8 cellular contexts compared by ENCODE assay signal in genomic region chr11:126480410-126481302, GRCh38.
DNase-seq lines count a peak whose midpoint lies in the region; ATAC-seq, FAIRE-seq and TF ChIP-seq lines count a peak whose summit lies in the region.

No MANE protein-coding gene starts in this region.

- peaks cover 11% of the 10 kb centered on the region for H3K4me1 Mint-ChIP-seq in WTC11

- H3K27ac ChIP-seq in A673 (ENCODE audit: low read depth, low read length, poor library complexity, severe bottlenecking): peak overlapping the region; percentile 61
- H3K27ac ChIP-seq in kidney (ENCODE audit: low read depth in 2 of 2, low read length in 2 of 2): peak overlapping the region in 1 of 2 donors; percentile 2

- no peaks in the 10 kb centered on the region for H3K27me3 ChIP-seq in A673 (replicated peaks; ENCODE audit: insufficient read depth, low read depth, low read length, poor library complexity)

- H3K4me3 Mint-ChIP-seq in WTC11: peak overlapping the region; percentile 34; the same call in 1 of the 2 replicates

- H3K27me3 Mint-ChIP-seq in WTC11 (ENCODE audit: low read depth): no peaks in the 10 kb centered on the region

- H3K4me1 ChIP-seq in A673 (ENCODE audit: insufficient read depth, low read length, poor library complexity, severe bottlenecking) (peaks cover 19% of the 10 kb centered on the region), kidney (ENCODE audit: control insufficient read depth in 1 of 2, insufficient read depth in 1 of 2, low read depth in 1 of 2, low read length in 2 of 2) (peaks cover 0 to 6% of the 10 kb centered on the region in 2 donors)

- H3K9me3 ChIP-seq in A673 (ENCODE audit: low read depth, low read length, poor library complexity, severe bottlenecking) (no peaks in the 10 kb centered on the region), kidney (ENCODE audit: control insufficient read depth in 1 of 2, low read length in 2 of 2) (no peaks in the 10 kb centered on the region)

- H3K9me3 Mint-ChIP-seq in WTC11: no peaks in the 10 kb centered on the region

- H3K9ac ChIP-seq in kidney (ENCODE audit: low read length in 2 of 2): peak overlapping the region in 1 of 2 donors; percentile 11

- H3K36me3 ChIP-seq in A673 (ENCODE audit: insufficient read depth, low read length, poor library complexity, severe bottlenecking) (no peaks in the 10 kb centered on the region), kidney (ENCODE audit: control insufficient read depth in 1 of 2, insufficient read depth in 2 of 2, low read length in 2 of 2) (no peaks in the 10 kb centered on the region)

- intact Hi-C loops in A673 (cut with micrococcal nuclease; ENCODE audit: unreplicated experiment): loop anchor here (1.0 kb wide), 2 partner anchors 39 to 170 kb away; no protein-coding TSS in a partner anchor
- intact Hi-C loops in kidney (cut with DNase I): loop anchor here (5.0 kb wide), 1 partner anchor 168 kb away; no protein-coding TSS in a partner anchor

- H3K27ac Mint-ChIP-seq in WTC11: peak overlapping the region; percentile 81; the same call in 1 of the 2 replicates

- peak; percentile 94 for DNase-seq in A673 (ENCODE audit: low spot score)
- DNase-seq in NCI-H2227 (lab: John Stamatoyannopoulos, UW; ENCODE audit: unreplicated experiment): peak; percentile 87
- peak; percentile 77 for DNase-seq in WTC11 (ENCODE audit: low spot score)
- DNase-seq in central memory CD4-positive, alpha-beta T cell: peak; percentile 59
- peak; percentile 88 for DNase-seq in kidney
- peak; percentile 77 for DNase-seq in stimulated activated CD4-positive, alpha-beta T cell treated with anti-CD3 and anti-CD28 coated beads, Interleukin-15, amount 100 ng/mL, for 24 hours

- TF ChIP-seq CTCF in A673 (conservative IDR thresholded peaks at IDR 0.05; ENCODE audit: low read depth, low read length) (peak; percentile 99), WTC11 (IDR thresholded peaks at IDR 0.05) (peak; percentile 92), kidney (IDR thresholded peaks at IDR 0.05; ENCODE audit: borderline replicate concordance, extremely low read depth, insufficient read depth) (peak; percentile 95)

- CTCF ChIA-PET in A673 (lab: Charles Lee) (interaction anchor here (0.6 to 1.8 kb wide), 19 partner anchors 9 to 1873 kb away, joined by 3 to 45 read pairs (median 4); partner anchors contain the start of gene DCPS), WTC11 (lab: Charles Lee) (interaction anchor here (0.5 to 3.1 kb wide), 90 partner anchors 9 to 843 kb away, joined by 3 to 147 read pairs (median 5); partner anchors contain the start of genes DCPS and ST3GAL4)

- H3K4me3 ChIP-seq in A673 (ENCODE audit: low read depth, low read length, poor library complexity, severe bottlenecking) (no peak overlapping the region), kidney (ENCODE audit: low read length in 2 of 2) (peak overlapping the region in 1 of 2 donors; percentile 9)

- H3K36me3 Mint-ChIP-seq in WTC11: no peaks in the 10 kb centered on the region

- BruUV-seq in A673 (replicated peaks; lab: Mats Ljungman, UMichigan): TSS peak; percentile 96

- ATAC-seq in GM18858 (IDR thresholded peaks at IDR 0.05; ENCODE audit: unreplicated experiment) (peak; percentile 62), HG03135 (IDR thresholded peaks at IDR 0.05; ENCODE audit: unreplicated experiment) (peak; percentile 61), WTC11 (peak; percentile 80)

- FAIRE-seq in kidney (lab: Jason Lieb, UNC): peak; percentile 83

- POLR2A ChIA-PET in A673 (lab: Charles Lee; ENCODE audit: low non-redundant PET) (no interaction called here), WTC11 (lab: Charles Lee) (interaction anchor here (0.6 to 1.1 kb wide), 4 partner anchors 22 to 843 kb away, joined by 3 to 6 read pairs (median 4); no protein-coding TSS in a partner anchor)

TF ChIP-seq in WTC11, 78 proteins besides CTCF, POLR2A, EP300 and RAD21:
- TF ChIP-seq ARID4B (CRISPR knock-in tag; IDR thresholded peaks at IDR 0.05; ENCODE audit: borderline replicate concordance): no peak
- peak; percentile 91 for TF ChIP-seq MAX (CRISPR knock-in tag; IDR thresholded peaks at IDR 0.05)
- TF ChIP-seq ZNF532 (CRISPR knock-in tag; IDR thresholded peaks at IDR 0.05; ENCODE audit: borderline replicate concordance): peak; percentile 88; the same call in 1 of the 2 replicates
- TF ChIP-seq MXD4 (CRISPR knock-in tag; IDR thresholded peaks at IDR 0.05; ENCODE audit: borderline replicate concordance): no peak
- peak; percentile 79; the same call in 1 of the 2 replicates for TF ChIP-seq ZNF416 (CRISPR knock-in tag; IDR thresholded peaks at IDR 0.05)
